Comparison of ENCODE assay signal across 23 cellular contexts in genomic region chr18:50528806-50529205, GRCh38. TPM values are rescaled to one million over a fixed set of nuclear protein-coding genes. Genes with fewer than 3 reads are reported as not detected.
DNase-seq lines count a peak whose midpoint lies in the region; ATAC-seq and TF ChIP-seq lines count a peak whose summit lies in the region.
"Had no signal": no experiment of that assay in that cellular context is flagged by ENCODE, and none has a peak within 500 bp of the region (broad histone marks: within the 10 kb centered on the region; RNA-seq: fewer than 3 reads in every experiment).

No MANE protein-coding gene starts in this region.

- H3K27me3 Mint-ChIP-seq in activated CD8-positive, alpha-beta T cell treated with anti-CD3 and anti-CD28 coated beads, Interleukin-2, amount 10 ng/mL, durations not matched to agents 7 days and 5 days (ENCODE audit: low read depth), result no peaks in the 10 kb centered on the region

- H3K14ac ChIP-seq in trophoblast cell (ENCODE audit: low read length), result peak overlapping the region; percentile 49

- peak overlapping the region; percentile 25 for H2BK12ac ChIP-seq in trophoblast cell (ENCODE audit: low read length)

- TF ChIP-seq CTCF in VCaP (conservative IDR thresholded peaks at IDR 0.05) (no peak), brain microvascular endothelial cell (IDR thresholded peaks at IDR 0.05; ENCODE audit: low read depth, low read length, missing control alignments) (no peak)

- H4K8ac ChIP-seq in trophoblast cell (ENCODE audit: low read depth, low read length), result peak overlapping the region; percentile 36

- H3K36me3 Mint-ChIP-seq in activated CD8-positive, alpha-beta T cell treated with anti-CD3 and anti-CD28 coated beads, Interleukin-2, amount 10 ng/mL, durations not matched to agents 7 days and 5 days (ENCODE audit: low read depth), result no peaks in the 10 kb centered on the region
- H3K36me3 Mint-ChIP-seq: CD14-positive monocyte had no signal

- no peaks in the 10 kb centered on the region for H3K27me3 ChIP-seq in trophoblast cell (ENCODE audit: insufficient read depth, low read length)
- no peaks in the 10 kb centered on the region for H3K27me3 ChIP-seq in brain microvascular endothelial cell (replicated peaks)
- H3K27me3 ChIP-seq: BE2C; BLaER1 treated with 17β-estradiol and CSF1 and Interleukin-3, amounts not matched to agents 10 nM and 100 nM had no signal

- peak overlapping the region; percentile 79 for H4K91ac ChIP-seq in trophoblast cell (ENCODE audit: low read depth, low read length)

- H3K4me3 ChIP-seq in trophoblast cell (ENCODE audit: low read depth, low read length) (no peak overlapping the region), brain microvascular endothelial cell (ENCODE audit: low read depth, low read length) (no peak overlapping the region)
- H3K4me3 ChIP-seq: A549; BLaER1 treated with 17β-estradiol and CSF1 and Interleukin-3, amounts not matched to agents 10 nM and 100 nM; GM23338 had no signal

- H3K27ac Mint-ChIP-seq in activated CD8-positive, alpha-beta T cell treated with anti-CD3 and anti-CD28 coated beads, Interleukin-2, amount 10 ng/mL, durations not matched to agents 7 days and 5 days, result no peak overlapping the region
- H3K27ac Mint-ChIP-seq: CD4-positive, alpha-beta T cell; GM23338; H9 had no signal

- DNase-seq in ELF-1 (ENCODE audit: low read depth, low spot score), result peak; percentile 51
- peak; percentile 67 to 89 for DNase-seq in trophoblast cell
- DNase-seq in activated CD8-positive, alpha-beta T cell treated with anti-CD3 and anti-CD28 coated beads, Interleukin-2, amount 10 ng/mL, durations not matched to agents 7 days and 5 days, result no peak
- no peak for DNase-seq in activated CD4-positive, alpha-beta T cell treated with anti-CD3 and anti-CD28 coated beads for 1 hour
- DNase-seq in brain microvascular endothelial cell, result no peak
- DNase-seq: 8988T; ACHN; AML-193; BE2C; CD4-positive, alpha-beta T cell; CD8-positive, alpha-beta memory T cell; DMS 273 treated with DMSO at 0.1 percent for 48 hours; DMS79; EL; GF-D8; H9 had no signal

- H3K27ac ChIP-seq in VCaP, result peak overlapping the region; percentile 51
- H3K27ac ChIP-seq in trophoblast cell (ENCODE audit: low read depth, low read length), result peak overlapping the region; percentile 93
- no peak overlapping the region for H3K27ac ChIP-seq in brain microvascular endothelial cell
- H3K27ac ChIP-seq: A549; BLaER1 treated with 17β-estradiol and CSF1 and Interleukin-3, amounts not matched to agents 10 nM and 100 nM had no signal

- H3K79me1 ChIP-seq in trophoblast cell (ENCODE audit: low read length), result peaks cover 21% of the 10 kb centered on the region

- H3K23ac ChIP-seq in trophoblast cell (ENCODE audit: low read length), result no peak overlapping the region

- no peak overlapping the region for H3K18ac ChIP-seq in trophoblast cell (ENCODE audit: low read length)

- H3K4me2 ChIP-seq in trophoblast cell (ENCODE audit: low read length), result peak overlapping the region; percentile 51
- H3K4me2 ChIP-seq: A549; BLaER1 treated with 17β-estradiol and CSF1 and Interleukin-3, amounts not matched to agents 10 nM and 100 nM; GM23338 had no signal

- ATAC-seq in activated CD8-positive, alpha-beta T cell treated with anti-CD3 and anti-CD28 coated beads, Interleukin-2, amount 10 ng/mL, durations not matched to agents 7 days and 5 days, result no peak
- ATAC-seq: A549, GM23338, HCT116 had no signal

- H3K36me3 ChIP-seq in trophoblast cell (ENCODE audit: control insufficient read depth in 1 of 2, insufficient read depth in 2 of 2, low read length in 2 of 2), result no peaks in the 10 kb centered on the region
- no peaks in the 10 kb centered on the region for H3K36me3 ChIP-seq in brain microvascular endothelial cell (replicated peaks)
- H3K36me3 ChIP-seq: BE2C had no signal

- peaks cover 2% of the 10 kb centered on the region for H3K9me3 ChIP-seq in trophoblast cell (ENCODE audit: insufficient read depth, low read depth, low read length)
- H3K9me3 ChIP-seq: A549, BE2C had no signal

- no peak overlapping the region for H3K4ac ChIP-seq in trophoblast cell (ENCODE audit: low read depth, low read length)

- H3K4me1 Mint-ChIP-seq in activated CD8-positive, alpha-beta T cell treated with anti-CD3 and anti-CD28 coated beads, Interleukin-2, amount 10 ng/mL, durations not matched to agents 7 days and 5 days (ENCODE audit: low read depth), result no peaks in the 10 kb centered on the region
- H3K4me1 Mint-ChIP-seq: CD14-positive monocyte; CD8-positive, alpha-beta memory T cell; GM23338 had no signal

- peaks cover 4% of the 10 kb centered on the region for H3K9me3 Mint-ChIP-seq in activated CD8-positive, alpha-beta T cell treated with anti-CD3 and anti-CD28 coated beads, Interleukin-2, amount 10 ng/mL, durations not matched to agents 7 days and 5 days (ENCODE audit: insufficient read depth)

- no peak overlapping the region for H3K4me3 Mint-ChIP-seq in activated CD8-positive, alpha-beta T cell treated with anti-CD3 and anti-CD28 coated beads, Interleukin-2, amount 10 ng/mL, durations not matched to agents 7 days and 5 days
- H3K4me3 Mint-ChIP-seq: CD14-positive monocyte; CD4-positive, alpha-beta T cell; CD8-positive, alpha-beta memory T cell; GM23338; H9 had no signal

- no peak overlapping the region for H2AK5ac ChIP-seq in trophoblast cell (ENCODE audit: low read length)

- WGBS in trophoblast cell (ENCODE audit: extremely low coverage, insufficient coverage, insufficient read length), result no CpG with 5 or more reads among the region's 5 CpGs

- in situ Hi-C loops in brain microvascular endothelial cell (cut with HindIII; ENCODE audit: low pct_ligation_motif_present, low sequenced_read_pairs), result no loop called here

- H3K79me2 ChIP-seq in trophoblast cell (ENCODE audit: control insufficient read depth, insufficient read depth, low read length, poor library complexity), result no peaks in the 10 kb centered on the region

- peak overlapping the region; percentile 91 for H2BK5ac ChIP-seq in trophoblast cell (ENCODE audit: low read depth, low read length, poor library complexity)

- H2BK120ac ChIP-seq in trophoblast cell (ENCODE audit: insufficient read depth, low read length, poor library complexity), result peak overlapping the region; percentile 57

- H3K4me1 ChIP-seq in trophoblast cell (ENCODE audit: control insufficient read depth in 1 of 2, insufficient read depth in 2 of 2, low read length in 2 of 2), result peaks cover 18 to 27% of the 10 kb centered on the region in 2 experiments
- H3K4me1 ChIP-seq: A549, BE2C had no signal

- H3K9ac ChIP-seq in trophoblast cell (ENCODE audit: low read length), result no peak overlapping the region
- H3K9ac ChIP-seq: BLaER1 treated with 17β-estradiol and CSF1 and Interleukin-3, amounts not matched to agents 10 nM and 100 nM had no signal

- POLR2A ChIA-PET in activated CD8-positive, alpha-beta T cell treated with anti-CD3 and anti-CD28 coated beads, Interleukin-2, amount 10 ng/mL, durations not matched to agents 7 days and 5 days (lab: Charles Lee), result no interaction called here

- no peak overlapping the region for H2AFZ ChIP-seq in trophoblast cell (ENCODE audit: insufficient read depth, low read length, poor library complexity)
- H2AFZ ChIP-seq: GM23338 had no signal

- CTCF ChIA-PET in activated CD8-positive, alpha-beta T cell treated with anti-CD3 and anti-CD28 coated beads, Interleukin-2, amount 10 ng/mL, durations not matched to agents 7 days and 5 days (lab: Charles Lee), result no interaction called here

- no peak overlapping the region for H4K12ac ChIP-seq in trophoblast cell (ENCODE audit: low read depth, low read length)

RNA-seq across cellular contexts. Expression of gene MAPK4, which starts 31.1 kb away (rescaled TPM):
- polyA plus RNA-seq in trophoblast cell (2013), result 3.1 and 3.3 TPM in 2 replicates
- not detected for total RNA-seq in activated CD8-positive, alpha-beta T cell treated with anti-CD3 and anti-CD28 coated beads, Interleukin-2, amount 10 ng/mL, durations not matched to agents 7 days and 5 days
- total RNA-seq: CD4-positive, alpha-beta T cell; CD8-positive, alpha-beta memory T cell; G401 had no signal
- polyA plus RNA-seq: CD14-positive monocyte; CD8-positive, alpha-beta memory T cell had no signal

Comparison
In these comparisons a context has a peak if more than half of its experiments do, and no peak if none do; other contexts are left out.
1. DNase-seq: peak in ELF-1 (single experiment) and trophoblast cell (2 of 2); none in activated CD8-positive, alpha-beta T cell treated with anti-CD3 and anti-CD28 coated beads, Interleukin-2, amount 10 ng/mL, durations not matched to agents 7 days and 5 days (single experiment), activated CD4-positive, alpha-beta T cell treated with anti-CD3 and anti-CD28 coated beads for 1 hour (single experiment) and brain microvascular endothelial cell (single experiment).